ENCODE assay signal across 2 cellular contexts in genomic region chr16:1897692-1898091, GRCh38.
TF ChIP-seq lines count a peak whose summit lies in the region.

No MANE protein-coding gene starts in this region.

TF ChIP-seq in K562, 482 proteins besides CTCF, POLR2A, EP300 and RAD21:
- TF ChIP-seq ZNF121 (CRISPR knock-in tag; conservative IDR thresholded peaks at IDR 0.05) (peak; percentile 97), NRF1 (conservative IDR thresholded peaks at IDR 0.05 in 1 of 2, IDR thresholded peaks at IDR 0.05 in 1 of 2) (peak; percentile 32 to 45; a peak in 3 of 4 replicates)

TF ChIP-seq in HepG2, 621 proteins besides CTCF, POLR2A, EP300 and RAD21:
- TF ChIP-seq ZNF121 (CRISPR knock-in tag; IDR thresholded peaks at IDR 0.05): peak; percentile 49
